1 cellular context compared by ENCODE assay signal in the genomic region with DNA sequence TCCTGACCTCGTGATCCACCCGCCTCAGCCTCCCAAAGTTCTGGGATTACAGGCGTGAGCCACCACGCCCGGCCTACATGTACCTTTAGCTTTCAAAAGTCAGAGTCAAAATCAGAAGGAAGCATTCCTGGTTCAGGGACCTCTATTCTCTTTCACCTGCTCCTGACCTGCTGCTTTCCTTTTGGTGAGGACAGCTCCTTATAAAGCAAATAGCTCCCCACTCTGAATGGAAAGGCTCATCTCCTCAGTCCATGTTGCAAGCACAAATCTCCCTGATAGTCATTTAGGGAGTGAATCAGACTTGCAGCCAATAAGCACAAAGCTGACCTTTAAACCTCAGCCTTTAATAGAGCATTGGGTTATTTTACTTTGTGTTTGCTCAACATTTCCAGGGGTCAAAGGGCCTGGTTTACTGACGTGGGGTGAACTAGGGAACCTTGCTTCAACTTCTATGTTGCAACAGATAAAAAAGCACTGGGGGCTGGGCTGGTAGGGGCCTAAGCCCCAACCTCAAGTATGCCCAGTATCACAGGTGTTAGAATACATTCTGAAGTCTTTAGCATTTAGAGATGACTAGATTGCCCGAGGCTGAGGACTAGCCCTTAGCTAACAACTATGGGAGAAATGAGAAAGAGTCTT.
TF ChIP-seq lines count a peak whose summit lies in the region.

No MANE protein-coding gene starts in this region.

TF ChIP-seq in SK-N-SH, 30 proteins besides CTCF, POLR2A, EP300 and RAD21 (continued from another document):
- TF ChIP-seq PBX3 (IDR thresholded peaks at IDR 0.05) (no peak), TEAD4 (IDR thresholded peaks at IDR 0.05; ENCODE audit: borderline replicate concordance, insufficient read depth) (no peak), ELF1 (IDR thresholded peaks at IDR 0.05) (no peak), JUND (IDR thresholded peaks at IDR 0.05) (no peak), MAX (IDR thresholded peaks at IDR 0.05; ENCODE audit: low read depth) (no peak), FOXJ3 (CRISPR knock-in tag; IDR thresholded peaks at IDR 0.05) (no peak), TCF12 (IDR thresholded peaks at IDR 0.05) (no peak), TAF1 (IDR thresholded peaks at IDR 0.05; ENCODE audit: borderline replicate concordance, low read depth, low read length) (no peak), SMC3 (IDR thresholded peaks at IDR 0.05; ENCODE audit: low read depth, low read length) (no peak)
